8 cellular contexts compared by ENCODE assay signal in the genomic region with DNA sequence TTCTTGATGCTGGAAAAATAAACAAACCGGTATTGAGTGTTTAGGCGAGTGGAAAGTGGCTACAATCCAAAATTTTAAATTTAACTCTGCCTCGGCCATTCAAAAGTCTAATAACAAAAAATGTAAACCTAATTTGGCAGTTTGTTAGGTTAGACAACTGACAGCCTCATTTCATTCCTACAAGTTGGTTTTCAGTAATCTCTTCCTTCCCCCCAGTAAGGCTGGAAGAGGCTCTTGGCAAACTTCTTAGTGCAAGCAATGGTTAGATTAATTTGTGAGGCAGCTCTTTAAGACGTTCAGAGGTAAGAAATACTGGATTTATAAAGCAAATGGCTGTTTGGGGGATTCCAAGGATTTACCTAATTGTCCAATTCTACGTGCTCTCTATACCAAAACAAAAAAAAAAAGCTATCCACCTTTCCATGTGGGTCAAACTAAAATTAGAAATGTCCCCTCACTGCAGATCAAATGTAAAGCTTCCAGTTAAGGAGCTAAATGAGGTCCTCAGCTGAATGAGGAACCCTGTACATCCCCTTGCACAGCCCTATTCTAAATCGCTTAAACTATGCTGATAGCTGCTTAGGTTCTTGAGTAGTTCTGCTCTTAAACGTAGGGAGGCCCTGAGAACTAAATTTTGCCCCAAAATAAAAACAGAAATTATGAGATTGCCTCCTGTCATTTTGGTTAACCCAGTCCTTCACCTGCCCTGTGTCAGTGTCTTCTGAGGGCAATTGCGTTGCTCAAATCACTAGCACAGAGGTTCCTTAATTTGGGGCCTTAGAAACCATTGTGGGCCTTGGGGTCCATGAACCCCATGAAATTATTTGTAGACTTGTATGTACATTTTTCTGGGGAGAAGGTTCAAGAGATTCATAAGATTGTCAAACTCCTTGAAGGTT. TPM values are rescaled to one million over a fixed set of nuclear protein-coding genes. Genes with fewer than 3 reads are reported as not detected.
DNase-seq lines count a peak whose midpoint lies in the region; ATAC-seq, FAIRE-seq and TF ChIP-seq lines count a peak whose summit lies in the region.

No MANE protein-coding gene starts in this region.

- 51% methylated on average over 8 of the region's 8 CpGs for WGBS in GM12878 (ENCODE audit: insufficient coverage, insufficient replicate concordance, low lambda C conversion rate, missing lambda C conversion rate)

- SMC1A ChIA-PET in GM12878 (lab: Charles Lee; ENCODE audit: uncharacterized antibody, unreplicated experiment) = interaction anchor here (1.2 to 6.7 kb wide), 12 partner anchors 9 to 97 kb away, joined by 3 to 114 read pairs (median 6); a partner anchor contains a TSS

- H3K9me3 ChIP-seq in HUES48 (ENCODE audit: control insufficient read depth, insufficient read depth, low read length) (no peaks in the 10 kb centered on the region), GM12878 (replicated peaks; ENCODE audit: control insufficient read depth, insufficient read depth, low read length) (no peaks in the 10 kb centered on the region)

- H3K9ac ChIP-seq in HUES48 (ENCODE audit: low read depth, low read length) (no peak overlapping the region), GM12878 (ENCODE audit: control insufficient read depth, insufficient read depth, low read length) (peak overlapping the region; percentile 69)

- TF ChIP-seq RAD21 in GM12878 (IDR thresholded peaks at IDR 0.05; ENCODE audit: insufficient read depth, low read depth, low read length) = no peak

- H3K36me3 ChIP-seq in HUES48 (ENCODE audit: control insufficient read depth, insufficient read depth, low read length) (no peaks in the 10 kb centered on the region), GM12878 (ENCODE audit: control insufficient read depth in 2 of 2, insufficient read depth in 2 of 2, low read length in 1 of 2) (no peaks in the 10 kb centered on the region)

- no peak for TF ChIP-seq EP300 in GM12878 (IDR thresholded peaks at IDR 0.05; ENCODE audit: borderline replicate concordance in 1 of 2, control insufficient read depth in 1 of 2, low read depth in 2 of 2, low read length in 2 of 2)

- RAD21 ChIA-PET in GM12878 (lab: Charles Lee; ENCODE audit: unreplicated experiment) = interaction anchor here (0.9 to 6.7 kb wide), 16 partner anchors 9 to 373 kb away, joined by 3 to 121 read pairs (median 4); a partner anchor contains a TSS

- ATAC-seq in GM12878 (no peak), GM21723 (IDR thresholded peaks at IDR 0.05; ENCODE audit: unreplicated experiment) (no peak), left lobe of liver (no peak)

- FAIRE-seq in GM12878 (lab: Jason Lieb, UNC) = no peak

- peak overlapping the region; percentile 94 for H3K4me2 ChIP-seq in GM12878 (ENCODE audit: control insufficient read depth, insufficient read depth)

- CTCF ChIA-PET in AG04449 (lab: Yijun Ruan, JAX) = interaction anchor here (0.9 to 19.9 kb wide), 15 partner anchors 10 to 231 kb away, joined by 3 to 399 read pairs (median 7); a partner anchor contains a TSS
- CTCF ChIA-PET in GM12878 (lab: Yijun Ruan, JAX) = interaction anchor here (0.6 to 11.0 kb wide), 33 partner anchors 10 to 376 kb away, joined by 3 to 280 read pairs (median 5); a partner anchor contains a TSS

- no peaks in the 10 kb centered on the region; the same call in 1 of the 2 replicates for H4K20me1 ChIP-seq in GM12878 (ENCODE audit: control insufficient read depth, insufficient read depth)

- H2AFZ ChIP-seq in GM12878 (ENCODE audit: control insufficient read depth, low read depth, low read length) = no peak overlapping the region

- no TSS peak for BruUV-seq in GM12878 (replicated peaks; lab: Mats Ljungman, UMichigan)

- TF ChIP-seq CTCF in AG04449 (IDR thresholded peaks at IDR 0.05; ENCODE audit: insufficient read depth, low read length, missing control alignments) (no peak), GM12878 (IDR thresholded peaks at IDR 0.05 in 2 of 3, conservative IDR thresholded peaks at IDR 0.05 in 1 of 3; ENCODE audit: control insufficient read depth in 2 of 3, extremely low read depth in 1 of 3, insufficient read depth in 1 of 3, low read depth in 3 of 3, low read length in 3 of 3) (no peak)

- H3K4me3 ChIP-seq in AG04449 (ENCODE audit: low read depth, low read length) (peak overlapping the region; percentile 98), HUES48 (ENCODE audit: low read depth, low read length) (peak overlapping the region; percentile 96), GM12878 (peak overlapping the region; percentile 96)

- H3K79me2 ChIP-seq in GM12878 (ENCODE audit: control insufficient read depth, insufficient read depth, low read length) = peaks cover 48% of the 10 kb centered on the region

- H3K27me3 ChIP-seq in HUES48 (ENCODE audit: control insufficient read depth, insufficient read depth, low read length) (no peaks in the 10 kb centered on the region), GM12878 (replicated peaks in 1 of 2; ENCODE audit: control insufficient read depth in 2 of 2, insufficient read depth in 2 of 2, low read length in 1 of 2) (no peaks in the 10 kb centered on the region)

- DNase-seq in AG04449 (ENCODE audit: low read depth, low spot score) = no peak
- DNase-seq in GM12878 (ENCODE audit: low read depth, low spot score) = no peak
- DNase-seq in midbrain (lab: John Stamatoyannopoulos, UW) = peak; percentile 19
- no peak for DNase-seq in HCEC 1CT
- DNase-seq in NCI-H1930 (lab: John Stamatoyannopoulos, UW) = no peak
- DNase-seq in left lobe of liver (ENCODE audit: low spot score) = no peak

- H3K4me1 ChIP-seq in HUES48 (ENCODE audit: control insufficient read depth, insufficient read depth, low read length) = peaks cover 14% of the 10 kb centered on the region
- H3K4me1 ChIP-seq in GM12878 (ENCODE audit: control insufficient read depth, insufficient read depth, low read length) = peaks cover 13% of the 10 kb centered on the region

- in situ Hi-C loops in GM12878 (cut with MboI) = no loop called here

- POLR2A ChIA-PET in AG04449 (lab: Yijun Ruan, JAX) (interaction anchor here (1.1 to 6.4 kb wide), 5 partner anchors 9 to 47 kb away, joined by 4 to 308 read pairs (median 66); a partner anchor contains a TSS), GM12878 (lab: Charles Lee) (interaction anchor here (0.5 to 7.1 kb wide), 26 partner anchors 10 to 693 kb away, joined by 3 to 239 read pairs (median 5); a partner anchor contains a TSS)

- intact Hi-C loops in GM12878 (cut with micrococcal nuclease; ENCODE audit: unreplicated experiment) = no loop called here

- H3K27ac ChIP-seq in HUES48 (ENCODE audit: low read depth, low read length) (peak overlapping the region; percentile 15), GM12878 (ENCODE audit: control insufficient read depth, insufficient read depth) (peak overlapping the region; percentile 81)

- no peak for TF ChIP-seq POLR2A in GM12878 (IDR thresholded peaks at IDR 0.05; ENCODE audit: low read depth, low read length)

RNA-seq across cellular contexts. Expression of a gene that starts 2.9 kb away (rescaled TPM):
- total RNA-seq in GM12878 (2013; cell fraction: nucleolus; rRNA removed) = 5.6 and 6.3 TPM in 2 replicates
- total RNA-seq in GM12878 (2014; rRNA removed) (12.2 and 13.4 TPM in 2 replicates), GM12878 (2014; rRNA removed; fragmentation: Illumina TruSeq; extraction: Trizol) (4.4 and 4.7 TPM in 2 replicates), GM12878 (2021) (23.9 and 24.1 TPM in 2 replicates), left lobe of liver (29.3 TPM)
- polyA plus RNA-seq in GM12878 (2011; ENCODE audit: low read depth) = 13.4 TPM
- polyA plus RNA-seq in GM12878 (2011; rRNA removed) (7.3 and 8.8 TPM in 2 replicates), GM12878 (2014; fragmentation: Illumina TruSeq; extraction: Trizol) (9.9 and 16.0 TPM in 2 replicates), GM12878 (2014; fragmentation: Nextera tagmentation; extraction: Ambion mirVana) (1 to 10 TPM; 1.9 to 2.1 TPM), GM12878 (2014; rRNA removed) (17.2 and 19.4 TPM in 2 replicates), GM12878 (2016; fragmentation: Nextera tagmentation; extraction: Ambion mirVana) (1 to 10 TPM; 8.3 to 9.3 TPM)
- polyA plus RNA-seq in GM12878 (2011; cell fraction: cytosol; rRNA removed) = 7.9 and 9.4 TPM in 2 replicates
- 9.7 and 14.2 TPM in 2 replicates for polyA plus RNA-seq in GM12878 (2011; cell fraction: nucleus; rRNA removed)
- 18.6 and 27.4 TPM in 2 replicates for polyA plus RNA-seq in GM12878 (2012)
- polyA minus RNA-seq in GM12878 (2011; rRNA and poly(A)+ RNA removed) = 2.5 and 4.7 TPM in 2 replicates
- polyA minus RNA-seq in GM12878 (2011; cell fraction: cytosol; rRNA and poly(A)+ RNA removed) = 4.3 and 5.0 TPM in 2 replicates
- 5.4 and 10.4 TPM in 2 replicates for polyA minus RNA-seq in GM12878 (2011; cell fraction: nucleus; rRNA and poly(A)+ RNA removed)

RNA-seq across cellular contexts. Expression of a gene that starts 10.5 kb away (rescaled TPM):
- 3.0 TPM in 2 replicates for total RNA-seq in GM12878 (2013; cell fraction: nucleolus; rRNA removed)
- total RNA-seq in GM12878 (2014; rRNA removed) = 8.3 and 8.7 TPM in 2 replicates
- 4.8 and 5.1 TPM in 2 replicates for total RNA-seq in GM12878 (2014; rRNA removed; fragmentation: Illumina TruSeq; extraction: Trizol)
- total RNA-seq in GM12878 (2021) = 7.6 and 9.7 TPM in 2 replicates
- 3.6 TPM for polyA plus RNA-seq in GM12878 (2011; ENCODE audit: low read depth)
- polyA plus RNA-seq in GM12878 (2011; rRNA removed) = 4.3 and 5.8 TPM in 2 replicates
- 9.7 and 12.0 TPM in 2 replicates for polyA plus RNA-seq in GM12878 (2011; cell fraction: cytosol; rRNA removed)
- polyA plus RNA-seq in GM12878 (2011; cell fraction: nucleus; rRNA removed) = 6.9 and 8.7 TPM in 2 replicates
- 8.8 and 9.2 TPM in 2 replicates for polyA plus RNA-seq in GM12878 (2012)
- 0.87 and 4.9 TPM in 2 replicates for polyA plus RNA-seq in GM12878 (2014; fragmentation: Illumina TruSeq; extraction: Trizol)
- under 1 TPM; 0.10 to 0.22 TPM for polyA plus RNA-seq in GM12878 (2014; fragmentation: Nextera tagmentation; extraction: Ambion mirVana)
- polyA plus RNA-seq in GM12878 (2014; rRNA removed) = 7.1 and 12.5 TPM in 2 replicates
- 10 to 100 TPM in 1 of 2 experiments, 1 to 10 TPM in 1; 9.7 to 10.3 TPM for polyA plus RNA-seq in GM12878 (2016; fragmentation: Nextera tagmentation; extraction: Ambion mirVana)
- 4.2 and 9.8 TPM in 2 replicates for polyA minus RNA-seq in GM12878 (2011; rRNA and poly(A)+ RNA removed)
- polyA minus RNA-seq in GM12878 (2011; cell fraction: cytosol; rRNA and poly(A)+ RNA removed) = 3.3 and 3.4 TPM in 2 replicates
- 1.6 and 3.1 TPM in 2 replicates for polyA minus RNA-seq in GM12878 (2011; cell fraction: nucleus; rRNA and poly(A)+ RNA removed)
- total RNA-seq in left lobe of liver = 14.2 TPM

RNA-seq across cellular contexts. Expression of a gene that starts 15.7 kb away (rescaled TPM):
- 14.7 and 14.8 TPM in 2 replicates for total RNA-seq in GM12878 (2013; cell fraction: nucleolus; rRNA removed)
- total RNA-seq in GM12878 (2014; rRNA removed) (8.1 and 10.2 TPM in 2 replicates), GM12878 (2014; rRNA removed; fragmentation: Illumina TruSeq; extraction: Trizol) (5.4 and 5.7 TPM in 2 replicates), GM12878 (2021) (10.0 and 10.1 TPM in 2 replicates), left lobe of liver (90.3 TPM)
- 2.2 TPM for polyA plus RNA-seq in GM12878 (2011; ENCODE audit: low read depth)
- polyA plus RNA-seq in GM12878 (2011; rRNA removed) (4.4 and 6.5 TPM in 2 replicates), GM12878 (2014; fragmentation: Illumina TruSeq; extraction: Trizol) (4.5 and 5.7 TPM in 2 replicates), GM12878 (2014; fragmentation: Nextera tagmentation; extraction: Ambion mirVana) (under 1 TPM; 0.20 to 0.27 TPM), GM12878 (2014; rRNA removed) (13.8 and 17.6 TPM in 2 replicates), GM12878 (2016; fragmentation: Nextera tagmentation; extraction: Ambion mirVana) (1 to 10 TPM; 7.2 to 9.9 TPM)
- polyA plus RNA-seq in GM12878 (2011; cell fraction: cytosol; rRNA removed) = 6.3 and 10.3 TPM in 2 replicates
- 28.8 and 29.4 TPM in 2 replicates for polyA plus RNA-seq in GM12878 (2011; cell fraction: nucleus; rRNA removed)
- polyA plus RNA-seq in GM12878 (2012) = 10.5 and 11.0 TPM in 2 replicates
- 2.6 and 6.4 TPM in 2 replicates for polyA minus RNA-seq in GM12878 (2011; rRNA and poly(A)+ RNA removed)
- 2.5 and 4.0 TPM in 2 replicates for polyA minus RNA-seq in GM12878 (2011; cell fraction: cytosol; rRNA and poly(A)+ RNA removed)
- polyA minus RNA-seq in GM12878 (2011; cell fraction: nucleus; rRNA and poly(A)+ RNA removed) = 11.6 and 15.2 TPM in 2 replicates

RNA-seq across cellular contexts. Expression of a gene that starts 18.8 kb away (rescaled TPM):
- 0.12 and 1.5 TPM in 2 replicates for total RNA-seq in GM12878 (2013; cell fraction: nucleolus; rRNA removed)
- total RNA-seq in GM12878 (2014; rRNA removed) (0.45 and 0.76 TPM in 2 replicates), GM12878 (2014; rRNA removed; fragmentation: Illumina TruSeq; extraction: Trizol) (0.28 and 0.36 TPM in 2 replicates), GM12878 (2021) (1.6 and 2.4 TPM in 2 replicates), left lobe of liver (3.4 TPM)
- not detected for polyA plus RNA-seq in GM12878 (2011; ENCODE audit: low read depth)
- polyA plus RNA-seq in GM12878 (2011; rRNA removed) (0.52 and 1.2 TPM in 2 replicates), GM12878 (2014; fragmentation: Illumina TruSeq; extraction: Trizol) (0.03 and 1.6 TPM in 2 replicates), GM12878 (2014; fragmentation: Nextera tagmentation; extraction: Ambion mirVana) (under 1 TPM; 0.02 to 0.04 TPM), GM12878 (2014; rRNA removed) (1.2 and 1.6 TPM in 2 replicates), GM12878 (2016; fragmentation: Nextera tagmentation; extraction: Ambion mirVana) (under 1 TPM; 0.13 to 0.43 TPM)
- 0.99 and 1.9 TPM in 2 replicates for polyA plus RNA-seq in GM12878 (2011; cell fraction: cytosol; rRNA removed)
- polyA plus RNA-seq in GM12878 (2011; cell fraction: nucleus; rRNA removed) = 1.6 and 2.0 TPM in 2 replicates
- 0.41 and 0.88 TPM in 2 replicates for polyA plus RNA-seq in GM12878 (2012)
- polyA minus RNA-seq in GM12878 (2011; rRNA and poly(A)+ RNA removed) = 1.5 and 4.4 TPM in 2 replicates
- polyA minus RNA-seq in GM12878 (2011; cell fraction: cytosol; rRNA and poly(A)+ RNA removed) = 2.7 and 3.5 TPM in 2 replicates
- polyA minus RNA-seq in GM12878 (2011; cell fraction: nucleus; rRNA and poly(A)+ RNA removed) = 0.60 and 1.1 TPM in 2 replicates
